Comparison of ENCODE assay signal across 1 cellular context in the genomic region with DNA sequence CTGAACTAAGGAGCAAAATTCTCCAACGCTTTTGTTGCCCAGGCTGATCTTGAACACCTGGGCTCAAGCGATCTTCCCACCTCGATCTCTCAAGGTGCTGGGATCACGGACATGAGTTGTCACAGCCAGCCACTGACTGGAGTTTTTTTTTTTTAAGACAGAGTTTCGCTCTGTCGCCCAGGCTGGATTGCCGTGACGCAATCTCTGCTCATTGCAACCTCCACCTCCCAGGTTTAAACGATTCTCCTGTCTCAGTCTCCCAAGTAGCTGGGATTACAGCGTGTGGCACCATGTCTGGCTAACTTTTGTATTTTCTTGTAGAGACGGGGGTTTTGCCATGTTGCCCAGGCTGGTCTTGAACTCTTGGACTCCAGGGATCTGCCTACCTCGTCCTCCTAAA.
TF ChIP-seq lines count a peak whose summit lies in the region.

No MANE protein-coding gene starts in this region.

TF ChIP-seq in HepG2, 621 proteins besides CTCF, POLR2A, EP300 and RAD21:
- TF ChIP-seq CEBPB (IDR thresholded peaks at IDR 0.05; ENCODE audit: borderline replicate concordance, low read depth, low read length) (peak; percentile 18; the same call in 1 of the 2 replicates), U2AF1 (optimal IDR thresholded peaks at IDR 0.05; ENCODE audit: low read depth, low read length) (no peak)
